In the genomic region with DNA sequence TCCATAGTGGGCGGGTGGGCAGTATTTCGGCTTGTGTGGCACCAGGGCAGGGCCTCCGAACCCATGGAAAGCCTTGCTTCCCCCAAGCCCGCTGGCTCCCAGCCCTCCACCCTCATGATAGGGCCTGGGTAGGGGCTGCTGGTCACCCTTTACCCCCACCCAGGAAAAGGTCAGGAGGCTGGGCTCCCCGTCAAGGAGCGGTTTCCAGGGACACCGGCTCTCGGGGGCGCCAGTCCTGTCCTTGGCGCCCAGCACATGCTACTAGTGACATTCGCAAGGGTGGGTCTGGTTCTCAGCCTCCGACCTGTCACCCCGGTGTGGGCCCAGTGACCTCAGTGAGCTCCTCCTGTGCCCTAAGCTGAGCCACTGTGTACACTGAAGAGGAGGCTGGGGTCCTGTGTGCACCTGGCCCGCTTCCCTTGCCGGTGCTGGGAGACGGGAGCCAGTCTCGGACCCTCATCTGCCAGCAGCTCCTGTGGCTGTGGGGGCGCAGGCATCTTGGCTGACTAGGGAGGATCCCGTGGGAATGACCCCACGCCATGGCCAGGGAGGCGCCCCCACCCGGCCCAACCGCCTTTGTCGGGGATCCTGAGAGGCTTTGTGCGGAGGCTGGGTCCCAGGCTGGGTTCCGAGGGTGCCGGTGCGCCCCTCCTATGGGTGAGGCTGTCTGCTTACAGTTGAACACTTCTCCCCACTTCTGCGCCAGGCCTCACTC, we compare ENCODE assay signal across 19 cellular contexts.
"Had no signal": no experiment of that assay in that cellular context is flagged by ENCODE, and none has a peak within 500 bp of the region (broad histone marks: within the 10 kb centered on the region; RNA-seq: fewer than 3 reads in every experiment).

No MANE protein-coding gene starts in this region.

- H3K9me3 Mint-ChIP-seq: activated naive CD8-positive, alpha-beta T cell treated with anti-CD3 and anti-CD28 coated beads for 36 hours; activated T-cell treated with anti-CD3 and anti-CD28 coated beads, Interleukin-2, amount 50 U/mL, for 72 hours had no signal

- H3K36me3 ChIP-seq: cardiac muscle cell had no signal

- H3K4me3 ChIP-seq: cardiac muscle cell, hepatocyte, smooth muscle cell, upper lobe of right lung had no signal

- H3K27ac ChIP-seq: hepatocyte, upper lobe of right lung, VCaP had no signal

- H2AFZ ChIP-seq: hepatocyte had no signal

- DNase-seq: activated CD4-positive, alpha-beta T cell treated with anti-CD3 and anti-CD28 coated beads for 1 hour; activated effector memory CD4-positive, alpha-beta T cell treated with anti-CD3 and anti-CD28 coated beads, Interleukin-2, amount 50 U/mL, for 16 hours; activated naive CD8-positive, alpha-beta T cell treated with anti-CD3 and anti-CD28 coated beads for 36 hours; activated T-cell treated with anti-CD3 and anti-CD28 coated beads, Interleukin-2, amount 50 U/mL, for 72 hours; amygdala; dermis blood vessel endothelial cell; effector memory CD4-positive, alpha-beta T cell; foreskin fibroblast; left colon; midbrain; stimulated activated CD4-positive, alpha-beta T cell treated with anti-CD3 and anti-CD28 coated beads, Interleukin-4, amount 100 ng/mL, for 1 hour; T-helper 2 cell; upper lobe of right lung had no signal

- H3K9me3 ChIP-seq: upper lobe of right lung had no signal

- H3K4me3 Mint-ChIP-seq: activated naive CD8-positive, alpha-beta T cell treated with anti-CD3 and anti-CD28 coated beads for 36 hours; activated T-cell treated with anti-CD3 and anti-CD28 coated beads, Interleukin-2, amount 50 U/mL, for 72 hours had no signal

- H3K27me3 Mint-ChIP-seq: activated naive CD8-positive, alpha-beta T cell treated with anti-CD3 and anti-CD28 coated beads for 36 hours; progenitor cell of endocrine pancreas had no signal

- H3K4me2 ChIP-seq: hepatocyte, smooth muscle cell had no signal

- ATAC-seq: activated T-cell treated with anti-CD3 and anti-CD28 coated beads, Interleukin-2, amount 50 U/mL, for 72 hours; left colon; sciatic nerve; upper lobe of right lung had no signal

- H3K27ac Mint-ChIP-seq: activated naive CD8-positive, alpha-beta T cell treated with anti-CD3 and anti-CD28 coated beads for 36 hours; activated T-cell treated with anti-CD3 and anti-CD28 coated beads, Interleukin-2, amount 50 U/mL, for 72 hours; progenitor cell of endocrine pancreas had no signal

- H3K27me3 ChIP-seq: cardiac muscle cell, hepatocyte, upper lobe of right lung had no signal
